ENCODE assay signal across 22 cellular contexts in genomic region chr13:98957731-98958442, GRCh38. TPM values are rescaled to one million over a fixed set of nuclear protein-coding genes. Genes with fewer than 3 reads are reported as not detected.
DNase-seq lines count a peak whose midpoint lies in the region; ATAC-seq and TF ChIP-seq lines count a peak whose summit lies in the region.
"Had no signal": no experiment of that assay in that cellular context is flagged by ENCODE, and none has a peak within 500 bp of the region (broad histone marks: within the 10 kb centered on the region; RNA-seq: fewer than 3 reads in every experiment).

No MANE protein-coding gene starts in this region.

- H3K27ac ChIP-seq in foreskin keratinocyte (no peak overlapping the region), skeletal muscle tissue (ENCODE audit: low read depth, low read length) (peak overlapping the region; percentile 22)
- H3K27ac ChIP-seq: lower lobe of right lung, parathyroid adenoma, SJSA1 had no signal

- no peaks in the 10 kb centered on the region for H3K9me3 ChIP-seq in skeletal muscle tissue (ENCODE audit: control insufficient read depth in 3 of 3, low read length in 3 of 3)
- H3K9me3 ChIP-seq: lower lobe of right lung, right atrium auricular region, SJSA1 had no signal

- DNase-seq in H7 = peak; percentile 29
- peak; percentile 52 for DNase-seq in NCI-H2081 treated with DMSO at 0.1 percent for 48 hours (lab: John Stamatoyannopoulos, UW)
- DNase-seq in foreskin keratinocyte = no peak
- no peak for DNase-seq in NCI-H2029 (lab: John Stamatoyannopoulos, UW)
- DNase-seq in NCI-H2171 (lab: John Stamatoyannopoulos, UW) = no peak
- DNase-seq: activated CD4-positive, CD25-positive, alpha-beta regulatory T cell treated with anti-CD3 and anti-CD28 coated beads, Interleukin-2, amount 50 U/mL, for 72 hours; activated CD8-positive, alpha-beta T cell treated with anti-CD3 and anti-CD28 coated beads for 36 hours; glutamatergic neuron; kidney glomerular epithelial cell; lower lobe of right lung; NCI-H1048; NCI-H1694; NCI-H524 treated with DMSO at 0.1 percent for 48 hours; stimulated activated CD4-positive, alpha-beta T cell treated with anti-CD3 and anti-CD28 coated beads, Interleukin-12 subunit alpha, Interleukin-12 subunit beta, amount 100 ng/mL, for 4 hours; stimulated activated CD4-positive, alpha-beta T cell treated with anti-CD3 and anti-CD28 coated beads, Interleukin-4, amount 100 ng/mL, for 1 hour had no signal

- peaks cover 22% of the 10 kb centered on the region for H3K4me1 ChIP-seq in foreskin keratinocyte
- H3K4me1 ChIP-seq in skeletal muscle tissue (ENCODE audit: control insufficient read depth in 3 of 3, insufficient read depth in 3 of 3, low read length in 3 of 3) = peaks cover 10 to 24% (median 21%) of the 10 kb centered on the region in 3 donors
- H3K4me1 ChIP-seq: parathyroid adenoma had no signal

- no peak for TF ChIP-seq CTCF in foreskin keratinocyte (conservative IDR thresholded peaks at IDR 0.05)

- H3K36me3 ChIP-seq in H7 (replicated peaks; ENCODE audit: control insufficient read depth, insufficient read depth, low read length) = no peaks in the 10 kb centered on the region
- H3K36me3 ChIP-seq in skeletal muscle tissue (ENCODE audit: control insufficient read depth in 3 of 3, insufficient read depth in 3 of 3, low read length in 3 of 3) = no peaks in the 10 kb centered on the region
- H3K36me3 ChIP-seq: lower lobe of right lung, right atrium auricular region, SJSA1 had no signal

- ATAC-seq in foreskin keratinocyte = peak; percentile 35
- ATAC-seq in GM21825 (IDR thresholded peaks at IDR 0.05; ENCODE audit: unreplicated experiment) = no peak
- ATAC-seq: activated CD8-positive, alpha-beta T cell treated with anti-CD3 and anti-CD28 coated beads for 36 hours; GM12878; Panc1 had no signal

- H3K9ac ChIP-seq in skeletal muscle tissue (ENCODE audit: low read depth in 1 of 3, low read length in 3 of 3) = no peak overlapping the region
- H3K9ac ChIP-seq: parathyroid adenoma had no signal

- no peaks in the 10 kb centered on the region for H3K27me3 ChIP-seq in H7 (ENCODE audit: control insufficient read depth, insufficient read depth, low read length)
- H3K27me3 ChIP-seq in foreskin keratinocyte = no peaks in the 10 kb centered on the region
- H3K27me3 ChIP-seq in skeletal muscle tissue (ENCODE audit: control insufficient read depth in 3 of 3, insufficient read depth in 3 of 3, low read length in 3 of 3) = peaks cover 0 to 4% (median 0%) of the 10 kb centered on the region in 3 donors
- H3K27me3 ChIP-seq: right atrium auricular region, SJSA1 had no signal

- H3K4me3 ChIP-seq in H7 (ENCODE audit: insufficient read depth, low read depth, low read length) (no peak overlapping the region), skeletal muscle tissue (ENCODE audit: low read length in 3 of 3) (no peak overlapping the region)
- H3K4me3 ChIP-seq: GM12878, lower lobe of right lung, right atrium auricular region, SJSA1 had no signal

RNA-seq across cellular contexts. Expression of gene DOCK9, which starts 20.0 kb away (rescaled TPM):
- 5.1 and 7.7 TPM in 2 replicates for total RNA-seq in H7 (2014; rRNA removed; shearing (Covaris generic))
- total RNA-seq in foreskin keratinocyte (160 and 175 TPM in 2 replicates), skeletal muscle tissue (86.6 TPM)
- 29.6 and 32.6 TPM in 2 replicates for polyA plus RNA-seq in foreskin keratinocyte

Comparison
In these comparisons a context has a peak if more than half of its experiments do, and no peak if none do; other contexts are left out.
1. DNase-seq: peak in H7 (single experiment) and NCI-H2081 treated with DMSO at 0.1 percent for 48 hours (single experiment); none in foreskin keratinocyte (0 of 2), NCI-H2029 (single experiment) and NCI-H2171 (single experiment).
2. RNA of gene DOCK9, which starts 20.0 kb away (total RNA-seq): 160 to 175 TPM in foreskin keratinocyte and 86.6 TPM in skeletal muscle tissue (single experiment); 5.1 to 7.7 TPM in H7; every median in the first group is over 10 times any median in the second.